ENCODE assay signal across 34 cellular contexts in the genomic region with DNA sequence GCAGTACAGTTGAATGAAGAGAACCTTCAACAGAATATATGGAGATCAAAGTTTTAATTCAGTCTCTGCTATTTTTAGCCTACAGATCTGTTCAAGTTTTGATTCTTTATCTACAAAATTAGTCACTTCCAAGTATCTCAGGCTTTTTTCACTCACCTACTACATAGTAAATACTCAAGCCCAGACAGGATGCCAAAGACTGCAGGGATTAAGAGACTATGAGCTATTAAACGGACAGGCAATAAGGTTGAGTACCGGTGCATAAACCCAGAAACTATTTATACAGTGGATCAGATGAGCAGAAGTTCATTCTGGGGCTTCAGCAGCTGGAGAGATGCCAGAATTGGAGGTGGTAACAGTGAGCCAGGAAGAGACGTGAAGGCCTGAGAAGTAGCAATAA. TPM values are rescaled to one million over a fixed set of nuclear protein-coding genes. Genes with fewer than 3 reads are reported as not detected.
"Had no signal": no experiment of that assay in that cellular context is flagged by ENCODE, and none has a peak within 500 bp of the region (broad histone marks: within the 10 kb centered on the region; RNA-seq: fewer than 3 reads in every experiment).

No MANE protein-coding gene starts in this region.

- DNase-seq: activated CD4-positive, alpha-beta memory T cell treated with anti-CD3 and anti-CD28 coated beads for 36 hours; activated CD4-positive, alpha-beta T cell treated with anti-CD3 and anti-CD28 coated beads for 36 hours; activated CD4-positive, alpha-beta T cell treated with anti-CD3 and anti-CD28 coated beads, Interleukin-2, amount 10 ng/mL, durations not matched to agents 24 days and 14 days; activated CD4-positive, CD25-positive, alpha-beta regulatory T cell; activated CD4-positive, CD25-positive, alpha-beta regulatory T cell treated with anti-CD3 and anti-CD28 coated beads, Interleukin-2, amount 50 U/mL, for 72 hours; activated CD8-positive, alpha-beta memory T cell treated with anti-CD3 and anti-CD28 coated beads, Interleukin-2, amount 10 ng/mL, durations not matched to agents 7 days and 5 days; activated CD8-positive, alpha-beta memory T cell treated with anti-CD3 and anti-CD28 coated beads, Interleukin-2, amount 50 U/mL, for 4 hours; activated CD8-positive, alpha-beta T cell treated with anti-CD3 and anti-CD28 coated beads, Interleukin-2, amount 10 ng/mL, durations not matched to agents 7 days and 5 days; activated gamma-delta T cell; activated naive CD4-positive, alpha-beta T cell; activated naive CD4-positive, alpha-beta T cell treated with anti-CD3 and anti-CD28 coated beads, Interleukin-2, amount 10 ng/mL, durations not matched to agents 7 days and 5 days; activated naive CD8-positive, alpha-beta T cell treated with anti-CD3 and anti-CD28 coated beads, Interleukin-2, amount 10 ng/mL, durations not matched to agents 7 days and 5 days; activated T-cell treated with anti-CD3 and anti-CD28 coated beads for 4 hours; activated T-cell treated with anti-CD3 and anti-CD28 coated beads, Interleukin-2, amount 50 U/mL, for 24 hours; activated T-cell treated with anti-CD3 and anti-CD28 coated beads, Interleukin-2, amount 50 U/mL, for 72 hours; dorsolateral prefrontal cortex; effector memory CD4-positive, alpha-beta T cell; endodermal cell; erythroblast; esophagus squamous epithelium; foreskin melanocyte; heart right ventricle; T-helper 2 cell had no signal

- H3K4me1 Mint-ChIP-seq: activated CD4-positive, alpha-beta T cell treated with anti-CD3 and anti-CD28 coated beads for 36 hours; activated CD4-positive, alpha-beta T cell treated with anti-CD3 and anti-CD28 coated beads, Interleukin-2, amount 10 ng/mL, durations not matched to agents 24 days and 14 days; activated CD8-positive, alpha-beta memory T cell treated with anti-CD3 and anti-CD28 coated beads, Interleukin-2, amount 10 ng/mL, durations not matched to agents 7 days and 5 days; activated naive CD4-positive, alpha-beta T cell treated with anti-CD3 and anti-CD28 coated beads, Interleukin-2, amount 10 ng/mL, durations not matched to agents 7 days and 5 days; activated naive CD8-positive, alpha-beta T cell treated with anti-CD3 and anti-CD28 coated beads, Interleukin-2, amount 10 ng/mL, durations not matched to agents 7 days and 5 days; brain; central memory CD8-positive, alpha-beta T cell; endodermal cell had no signal

- H3K4me3 ChIP-seq: ascending aorta, breast epithelium, coronary artery, dorsolateral prefrontal cortex, esophagus squamous epithelium, gastroesophageal sphincter, heart right ventricle had no signal

- H3K9me3 ChIP-seq: ascending aorta, breast epithelium, esophagus squamous epithelium had no signal

- H3K27ac Mint-ChIP-seq: activated CD4-positive, alpha-beta memory T cell treated with anti-CD3 and anti-CD28 coated beads for 36 hours; activated CD4-positive, alpha-beta T cell treated with anti-CD3 and anti-CD28 coated beads for 36 hours; activated CD4-positive, alpha-beta T cell treated with anti-CD3 and anti-CD28 coated beads, Interleukin-2, amount 10 ng/mL, durations not matched to agents 24 days and 14 days; activated CD8-positive, alpha-beta memory T cell treated with anti-CD3 and anti-CD28 coated beads, Interleukin-2, amount 10 ng/mL, durations not matched to agents 7 days and 5 days; activated CD8-positive, alpha-beta T cell treated with anti-CD3 and anti-CD28 coated beads, Interleukin-2, amount 10 ng/mL, durations not matched to agents 7 days and 5 days; activated naive CD4-positive, alpha-beta T cell treated with anti-CD3 and anti-CD28 coated beads, Interleukin-2, amount 10 ng/mL, durations not matched to agents 7 days and 5 days; activated naive CD4-positive, alpha-beta T cell treated with anti-CD3 and anti-CD28 coated beads, Interleukin-2, amount 50 U/mL, for 72 hours; activated naive CD8-positive, alpha-beta T cell treated with anti-CD3 and anti-CD28 coated beads, Interleukin-2, amount 10 ng/mL, durations not matched to agents 7 days and 5 days; activated T-cell treated with anti-CD3 and anti-CD28 coated beads, Interleukin-2, amount 50 U/mL, for 24 hours; activated T-cell treated with anti-CD3 and anti-CD28 coated beads, Interleukin-2, amount 50 U/mL, for 72 hours; brain; dendritic cell treated with granulocyte-macrophage colony-stimulating factor and Interleukin-4, amounts not matched to agents 40 ng/mL and 50 ng/mL, for 4 days; endodermal cell had no signal

- H3K4me1 ChIP-seq: ascending aorta, breast epithelium, esophagus squamous epithelium, gastroesophageal sphincter, heart right ventricle had no signal

- H3K27ac ChIP-seq: ascending aorta, breast epithelium, coronary artery, dorsolateral prefrontal cortex, esophagus squamous epithelium, gastroesophageal sphincter, heart right ventricle had no signal

- H3K27me3 Mint-ChIP-seq: activated CD4-positive, alpha-beta memory T cell treated with anti-CD3 and anti-CD28 coated beads for 36 hours; activated CD4-positive, alpha-beta T cell treated with anti-CD3 and anti-CD28 coated beads for 36 hours; activated CD4-positive, alpha-beta T cell treated with anti-CD3 and anti-CD28 coated beads, Interleukin-2, amount 10 ng/mL, durations not matched to agents 24 days and 14 days; activated CD8-positive, alpha-beta memory T cell treated with anti-CD3 and anti-CD28 coated beads, Interleukin-2, amount 10 ng/mL, durations not matched to agents 7 days and 5 days; activated naive CD4-positive, alpha-beta T cell treated with anti-CD3 and anti-CD28 coated beads, Interleukin-2, amount 10 ng/mL, durations not matched to agents 7 days and 5 days; activated naive CD8-positive, alpha-beta T cell treated with anti-CD3 and anti-CD28 coated beads, Interleukin-2, amount 10 ng/mL, durations not matched to agents 7 days and 5 days; activated T-cell treated with anti-CD3 and anti-CD28 coated beads, Interleukin-2, amount 50 U/mL, for 24 hours had no signal

- H3K36me3 ChIP-seq: ascending aorta, breast epithelium, esophagus squamous epithelium, gastroesophageal sphincter, heart right ventricle had no signal

- H3K9me3 Mint-ChIP-seq: activated naive CD4-positive, alpha-beta T cell treated with anti-CD3 and anti-CD28 coated beads, Interleukin-2, amount 50 U/mL, for 72 hours; activated naive CD8-positive, alpha-beta T cell treated with anti-CD3 and anti-CD28 coated beads, Interleukin-2, amount 10 ng/mL, durations not matched to agents 7 days and 5 days; activated T-cell treated with anti-CD3 and anti-CD28 coated beads, Interleukin-2, amount 50 U/mL, for 24 hours; activated T-cell treated with anti-CD3 and anti-CD28 coated beads, Interleukin-2, amount 50 U/mL, for 72 hours; central memory CD8-positive, alpha-beta T cell had no signal

- H3K36me3 Mint-ChIP-seq: activated CD4-positive, alpha-beta memory T cell treated with anti-CD3 and anti-CD28 coated beads for 36 hours; activated CD8-positive, alpha-beta memory T cell treated with anti-CD3 and anti-CD28 coated beads, Interleukin-2, amount 10 ng/mL, durations not matched to agents 7 days and 5 days; activated naive CD4-positive, alpha-beta T cell treated with anti-CD3 and anti-CD28 coated beads, Interleukin-2, amount 10 ng/mL, durations not matched to agents 7 days and 5 days; activated naive CD4-positive, alpha-beta T cell treated with anti-CD3 and anti-CD28 coated beads, Interleukin-2, amount 50 U/mL, for 72 hours; activated naive CD8-positive, alpha-beta T cell treated with anti-CD3 and anti-CD28 coated beads, Interleukin-2, amount 10 ng/mL, durations not matched to agents 7 days and 5 days; brain had no signal

- H3K4me3 Mint-ChIP-seq: activated CD4-positive, alpha-beta memory T cell treated with anti-CD3 and anti-CD28 coated beads for 36 hours; activated CD4-positive, alpha-beta T cell treated with anti-CD3 and anti-CD28 coated beads for 36 hours; activated CD4-positive, alpha-beta T cell treated with anti-CD3 and anti-CD28 coated beads, Interleukin-2, amount 10 ng/mL, durations not matched to agents 24 days and 14 days; activated CD8-positive, alpha-beta memory T cell treated with anti-CD3 and anti-CD28 coated beads, Interleukin-2, amount 10 ng/mL, durations not matched to agents 7 days and 5 days; activated CD8-positive, alpha-beta T cell treated with anti-CD3 and anti-CD28 coated beads, Interleukin-2, amount 10 ng/mL, durations not matched to agents 7 days and 5 days; activated naive CD4-positive, alpha-beta T cell treated with anti-CD3 and anti-CD28 coated beads, Interleukin-2, amount 10 ng/mL, durations not matched to agents 7 days and 5 days; activated naive CD8-positive, alpha-beta T cell treated with anti-CD3 and anti-CD28 coated beads, Interleukin-2, amount 10 ng/mL, durations not matched to agents 7 days and 5 days; activated T-cell treated with anti-CD3 and anti-CD28 coated beads, Interleukin-2, amount 50 U/mL, for 24 hours; activated T-cell treated with anti-CD3 and anti-CD28 coated beads, Interleukin-2, amount 50 U/mL, for 72 hours; brain; central memory CD8-positive, alpha-beta T cell; dendritic cell treated with granulocyte-macrophage colony-stimulating factor and Interleukin-4, amounts not matched to agents 40 ng/mL and 50 ng/mL, for 4 days; endodermal cell had no signal

- ATAC-seq: activated CD4-positive, alpha-beta T cell treated with anti-CD3 and anti-CD28 coated beads for 36 hours; activated CD8-positive, alpha-beta memory T cell treated with anti-CD3 and anti-CD28 coated beads, Interleukin-2, amount 10 ng/mL, durations not matched to agents 7 days and 5 days; activated CD8-positive, alpha-beta T cell treated with anti-CD3 and anti-CD28 coated beads, Interleukin-2, amount 10 ng/mL, durations not matched to agents 7 days and 5 days; activated naive CD4-positive, alpha-beta T cell treated with anti-CD3 and anti-CD28 coated beads, Interleukin-2, amount 50 U/mL, for 72 hours; activated T-cell treated with anti-CD3 and anti-CD28 coated beads, Interleukin-2, amount 50 U/mL, for 72 hours; gastroesophageal sphincter; heart right ventricle had no signal

RNA-seq across cellular contexts. Expression of gene OR3A1, which starts 18.7 kb away (rescaled TPM):
- total RNA-seq: ascending aorta, breast epithelium, cardiac septum, endodermal cell, esophagus squamous epithelium, fibroblast of lung, glomerular endothelial cell, heart right ventricle had no signal
